In genomic region chr20:51185861-51186260, GRCh38 we compare ENCODE assay signal across 22 cellular contexts.
A peak's percentile ranks its signal among the peaks of the same experiment; 100 is the strongest.
DNase-seq lines count a peak whose midpoint lies in the region; ATAC-seq, FAIRE-seq and TF ChIP-seq lines count a peak whose summit lies in the region.
"Had no signal": no experiment of that assay in that cellular context is flagged by ENCODE, and none has a peak within 500 bp of the region (broad histone marks: within the 10 kb centered on the region; RNA-seq: fewer than 3 reads in every experiment).

No MANE protein-coding gene starts in this region.

- no peak overlapping the region for H3K9ac ChIP-seq in HepG2 (ENCODE audit: insufficient read depth, low read depth, low read length)
- H3K9ac ChIP-seq: BLaER1, GM23248 had no signal

- CTCF ChIA-PET in activated CD8-positive, alpha-beta memory T cell treated with anti-CD3 and anti-CD28 coated beads, Interleukin-2, amount 10 ng/mL, durations not matched to agents 7 days and 5 days (lab: Charles Lee), result no interaction called here
- CTCF ChIA-PET in HepG2 (lab: Yijun Ruan, JAX; ENCODE audit: low intra/inter-chr PET ratio, low total read pairs), result no interaction called here

- no peaks in the 10 kb centered on the region for H3K9me3 ChIP-seq in HepG2 (ENCODE audit: low read length)
- H3K9me3 ChIP-seq: BLaER1, Caco-2, HAP-1 had no signal

- peak; percentile 28 for DNase-seq in activated CD8-positive, alpha-beta memory T cell treated with anti-CD3 and anti-CD28 coated beads for 24 hours
- DNase-seq in activated CD8-positive, alpha-beta memory T cell treated with anti-CD3 and anti-CD28 coated beads, Interleukin-2, amount 10 ng/mL, durations not matched to agents 7 days and 5 days, result no peak
- DNase-seq in left kidney (ENCODE audit: low read depth, low spot score) (peak; percentile 39), nephron progenitor cell (no peak), HepG2 (ENCODE audit: low spot score) (no peak), NCI-H128 (lab: John Stamatoyannopoulos, UW; ENCODE audit: unreplicated experiment) (no peak)
- DNase-seq: CD4-positive, CD25-positive, alpha-beta regulatory T cell; CD8-positive, alpha-beta T cell; DMS153; DND-41; GM23248; HFFc6 had no signal

- no peaks in the 10 kb centered on the region for H4K20me1 ChIP-seq in HepG2 (ENCODE audit: insufficient read depth, low read length)
- H4K20me1 ChIP-seq: BLaER1 had no signal

- ATAC-seq in activated CD8-positive, alpha-beta memory T cell treated with anti-CD3 and anti-CD28 coated beads, Interleukin-2, amount 10 ng/mL, durations not matched to agents 7 days and 5 days, result no peak
- no peak for ATAC-seq in HepG2
- ATAC-seq: CD8-positive, alpha-beta T cell had no signal

- H3K4me1 Mint-ChIP-seq in activated CD8-positive, alpha-beta memory T cell treated with anti-CD3 and anti-CD28 coated beads, Interleukin-2, amount 10 ng/mL, durations not matched to agents 7 days and 5 days, result no peaks in the 10 kb centered on the region
- peaks cover 25% of the 10 kb centered on the region for H3K4me1 Mint-ChIP-seq in nephron progenitor cell
- H3K4me1 Mint-ChIP-seq: CD4-positive, CD25-positive, alpha-beta regulatory T cell had no signal

- no TSS peak for BruUV-seq in HepG2 (replicated peaks; lab: Mats Ljungman, UMichigan)

- WGBS in HepG2 (ENCODE audit: low lambda C conversion rate), result 34% methylated on average over 4 of the region's 4 CpGs

- TF ChIP-seq CTCF in nephron progenitor cell (IDR thresholded peaks at IDR 0.05), result no peak
- TF ChIP-seq CTCF in HepG2 (CRISPR knock-in tag; IDR thresholded peaks at IDR 0.05), result no peak

- peaks cover 0 to 21% of the 10 kb centered on the region in 2 experiments; a peak in 2 of 5 replicates for H3K27me3 ChIP-seq in HepG2 (ENCODE audit: control insufficient read depth in 1 of 2, insufficient read depth in 2 of 2, low read length in 2 of 2)
- H3K27me3 ChIP-seq: BLaER1 had no signal

- no peak overlapping the region for H3K27ac Mint-ChIP-seq in activated CD8-positive, alpha-beta memory T cell treated with anti-CD3 and anti-CD28 coated beads, Interleukin-2, amount 10 ng/mL, durations not matched to agents 7 days and 5 days
- H3K27ac Mint-ChIP-seq in nephron progenitor cell, result peak overlapping the region; percentile 94
- H3K27ac Mint-ChIP-seq: B cell; CD4-positive, CD25-positive, alpha-beta regulatory T cell; CD8-positive, alpha-beta T cell; HFFc6 had no signal

- no peak for FAIRE-seq in HepG2 (lab: Jason Lieb, UNC)
- FAIRE-seq: A204.1, G401.6, GM12892, H54 had no signal

- TF ChIP-seq EP300 in HepG2 (IDR thresholded peaks at IDR 0.05; ENCODE audit: low read depth in 2 of 2, low read length in 2 of 2), result no peak
- TF ChIP-seq EP300 in HepG2 (CRISPR knock-in tag; IDR thresholded peaks at IDR 0.05; ENCODE audit: borderline replicate concordance), result no peak

- no peak overlapping the region for H3K4me3 Mint-ChIP-seq in activated CD8-positive, alpha-beta memory T cell treated with anti-CD3 and anti-CD28 coated beads, Interleukin-2, amount 10 ng/mL, durations not matched to agents 7 days and 5 days
- no peak overlapping the region for H3K4me3 Mint-ChIP-seq in nephron progenitor cell
- H3K4me3 Mint-ChIP-seq: B cell; CD4-positive, CD25-positive, alpha-beta regulatory T cell; CD8-positive, alpha-beta T cell; HFFc6 had no signal

- intact Hi-C loops in HepG2 (cut with micrococcal nuclease; ENCODE audit: unreplicated experiment), result no loop called here

- POLR2A ChIA-PET in HepG2 (lab: Yijun Ruan, JAX), result no interaction called here

- no peak overlapping the region for H3K27ac ChIP-seq in HepG2 (ENCODE audit: extremely low read length, insufficient read depth, low read length)
- H3K27ac ChIP-seq: 22Rv1, BLaER1, C4-2B, GM23248 had no signal

- H3K79me2 ChIP-seq in HepG2 (ENCODE audit: insufficient read depth, low read length), result no peaks in the 10 kb centered on the region

- H3K4me1 ChIP-seq in HepG2 (ENCODE audit: insufficient read depth, low read length), result no peaks in the 10 kb centered on the region
- H3K4me1 ChIP-seq: HAP-1 had no signal

- no peaks in the 10 kb centered on the region for H3K9me3 Mint-ChIP-seq in activated CD8-positive, alpha-beta memory T cell treated with anti-CD3 and anti-CD28 coated beads, Interleukin-2, amount 10 ng/mL, durations not matched to agents 7 days and 5 days (ENCODE audit: low read depth)
- no peaks in the 10 kb centered on the region for H3K9me3 Mint-ChIP-seq in nephron progenitor cell
- H3K9me3 Mint-ChIP-seq: CD4-positive, CD25-positive, alpha-beta regulatory T cell; CD8-positive, alpha-beta T cell; HFFc6 had no signal

- no peaks in the 10 kb centered on the region for H3K36me3 ChIP-seq in HepG2 (replicated peaks in 1 of 2; ENCODE audit: control insufficient read depth in 1 of 2, insufficient read depth in 2 of 2, low read length in 2 of 2)
- H3K36me3 ChIP-seq: BLaER1, HAP-1 had no signal

- no peak overlapping the region for H2AFZ ChIP-seq in HepG2 (ENCODE audit: low read length)
- H2AFZ ChIP-seq: GM23248 had no signal

- TF ChIP-seq POLR2A in HepG2 (IDR thresholded peaks at IDR 0.05; ENCODE audit: insufficient read depth in 1 of 2, low read depth in 2 of 2, low read length in 2 of 2), result no peak

- H3K4me3 ChIP-seq in HepG2 (replicated peaks in 1 of 3; ENCODE audit: insufficient read depth in 1 of 3, low read depth in 2 of 3, low read length in 3 of 3), result no peak overlapping the region
- H3K4me3 ChIP-seq: BLaER1, GM23248, HAP-1 had no signal

- no peak for TF ChIP-seq RAD21 in HepG2 (CRISPR knock-in tag; IDR thresholded peaks at IDR 0.05)

- H3K36me3 Mint-ChIP-seq in activated CD8-positive, alpha-beta memory T cell treated with anti-CD3 and anti-CD28 coated beads, Interleukin-2, amount 10 ng/mL, durations not matched to agents 7 days and 5 days, result no peaks in the 10 kb centered on the region
- no peaks in the 10 kb centered on the region for H3K36me3 Mint-ChIP-seq in nephron progenitor cell (ENCODE audit: low read depth)
- H3K36me3 Mint-ChIP-seq: CD4-positive, CD25-positive, alpha-beta regulatory T cell; CD8-positive, alpha-beta T cell had no signal

- in situ Hi-C loops in HepG2 (cut with HindIII; ENCODE audit: extremely low pct_ligation_motif_present, low pct_unique_long_range_greater_than_20kb), result no loop called here

- H3K27me3 Mint-ChIP-seq in activated CD8-positive, alpha-beta memory T cell treated with anti-CD3 and anti-CD28 coated beads, Interleukin-2, amount 10 ng/mL, durations not matched to agents 7 days and 5 days, result peaks cover 42% of the 10 kb centered on the region
- H3K27me3 Mint-ChIP-seq in nephron progenitor cell (ENCODE audit: low read depth, poor library complexity), result peaks cover 3% of the 10 kb centered on the region

- no peak overlapping the region for H3K4me2 ChIP-seq in HepG2 (ENCODE audit: low read depth, low read length)
- H3K4me2 ChIP-seq: BLaER1 had no signal

TF ChIP-seq in HepG2, 621 proteins besides CTCF, POLR2A, EP300 and RAD21:
- TF ChIP-seq CBX2 (IDR thresholded peaks at IDR 0.05; ENCODE audit: low read depth, low read length), result no peak
- TF ChIP-seq CBX2 (CRISPR knock-in tag; IDR thresholded peaks at IDR 0.05; ENCODE audit: low read depth), result no peak
- no peak for TF ChIP-seq SRF (IDR thresholded peaks at IDR 0.05; ENCODE audit: low read depth, low read length)
TF ChIP-seq in HepG2: peak in this region for 0.

Comparison
In these comparisons a context has a peak if more than half of its experiments do, and no peak if none do; other contexts are left out.
1. DNase-seq: peak in activated CD8-positive, alpha-beta memory T cell treated with anti-CD3 and anti-CD28 coated beads for 24 hours (single experiment) and left kidney (single experiment); none in activated CD8-positive, alpha-beta memory T cell treated with anti-CD3 and anti-CD28 coated beads, Interleukin-2, amount 10 ng/mL, durations not matched to agents 7 days and 5 days (single experiment), nephron progenitor cell (single experiment), HepG2 (single experiment) and NCI-H128 (single experiment).